Comparison of ENCODE assay signal across 8 cellular contexts in the genomic region with DNA sequence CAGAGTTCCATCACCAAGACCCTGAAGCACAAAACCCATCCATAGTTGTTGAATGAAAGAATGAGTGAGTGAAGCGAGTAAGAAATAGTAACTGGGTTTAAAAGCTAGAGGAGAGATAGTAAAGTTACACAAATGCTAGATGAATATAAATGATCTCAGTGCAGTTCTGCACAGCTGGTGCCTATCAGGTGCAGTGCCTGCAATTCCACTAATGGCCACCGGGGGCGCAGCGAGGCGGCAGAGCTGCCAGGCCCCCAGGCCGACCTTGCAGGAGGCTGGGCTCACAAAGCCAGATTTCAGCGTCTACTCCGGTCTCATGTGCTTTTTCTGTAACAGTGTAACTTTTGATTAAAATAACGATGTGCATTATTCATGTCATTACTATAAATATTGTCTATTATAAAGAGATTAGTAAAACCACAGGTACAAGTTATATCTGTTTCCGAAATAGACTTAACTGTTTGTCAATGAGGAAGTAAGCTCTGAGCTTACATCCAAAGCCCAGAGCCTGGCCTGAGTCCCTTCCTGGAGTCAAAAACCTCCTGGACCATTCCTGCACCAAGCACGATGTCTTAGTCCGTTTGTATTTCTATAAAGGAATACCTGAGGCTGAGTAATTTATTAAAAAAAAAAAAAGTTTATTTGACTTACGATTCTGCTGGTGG.
DNase-seq lines count a peak whose midpoint lies in the region; ATAC-seq and TF ChIP-seq lines count a peak whose summit lies in the region.

No MANE protein-coding gene starts in this region.

- intact Hi-C loops in left lung (cut with DNase I), result loop anchor here in 1 of 2 donors (5.0 to 10.0 kb wide), 2 partner anchors 233 to 460 kb away; no protein-coding TSS in a partner anchor

- no peaks in the 10 kb centered on the region for H3K4me1 ChIP-seq in left lung

- peak; percentile 83 for ATAC-seq in GM21526 (IDR thresholded peaks at IDR 0.05; ENCODE audit: low FRiP score, unreplicated experiment)
- peak; percentile 90 for ATAC-seq in left lung
- no peak for ATAC-seq in HG02623 (IDR thresholded peaks at IDR 0.05; ENCODE audit: unreplicated experiment)

- H3K9me3 ChIP-seq in left lung, result no peaks in the 10 kb centered on the region

- H3K4me3 ChIP-seq in left lung, result no peak overlapping the region

- peak; percentile 64 for DNase-seq in CD1c-positive myeloid dendritic cell (ENCODE audit: extremely low spot score)
- DNase-seq in NCI-H2029 treated with DMSO at 0.1 percent for 48 hours (lab: John Stamatoyannopoulos, UW), result peak; percentile 76
- peak; percentile 60 to 65 for DNase-seq in activated CD4-positive, alpha-beta T cell treated with anti-CD3 and anti-CD28 coated beads for 24 hours (ENCODE audit: low read depth in 2 of 2)
- DNase-seq in central memory CD4-positive, alpha-beta T cell, result peak; percentile 37
- DNase-seq in left lung, result peak; percentile 54 to 95
- peak; percentile 35 to 58 (median 41) for DNase-seq in stimulated activated CD4-positive, alpha-beta T cell treated with anti-CD3 and anti-CD28 coated beads, TNF-alpha, amount 100 ng/mL, for 48 hours (ENCODE audit: low read depth in 3 of 3)

- H3K27me3 ChIP-seq in left lung, result peaks cover 0 to 36% of the 10 kb centered on the region in 2 donors

- no peak overlapping the region for H3K27ac ChIP-seq in left lung

- TF ChIP-seq CTCF in left lung (IDR thresholded peaks at IDR 0.05), result peak; percentile 100

- H3K36me3 ChIP-seq in left lung, result no peaks in the 10 kb centered on the region
